ENCODE assay signal across 24 cellular contexts in genomic region chr1:198099755-198100154, GRCh38.
"Had no signal": no experiment of that assay in that cellular context is flagged by ENCODE, and none has a peak within 500 bp of the region (broad histone marks: within the 10 kb centered on the region; RNA-seq: fewer than 3 reads in every experiment).

No MANE protein-coding gene starts in this region.

- DNase-seq: hippocampal formation, hypothalamus, immature natural killer cell, islet precursor cell, kidney, kidney glomerular epithelial cell, left cardiac atrium, left colon, left lung, left ventricle myocardium inferior, left ventricle myocardium superior, lower lobe of right lung, mammary epithelial cell, mesenchymal stem cell, mesendoderm, midbrain, mucosa of descending colon, naive B cell had no signal

- H3K79me2 ChIP-seq: hepatocyte had no signal

- FAIRE-seq: islet of Langerhans, keratinocyte had no signal

- H3K36me3 Mint-ChIP-seq: mesothelial cell of epicardium, naive B cell had no signal

- H3K4me3 ChIP-seq: hepatocyte, left lung, left ventricle myocardium inferior, lower lobe of right lung, lung, mucosa of descending colon had no signal

- H2AFZ ChIP-seq: hepatocyte had no signal

- H3K4me1 ChIP-seq: left lung, left ventricle myocardium inferior, lower lobe of right lung had no signal

- ATAC-seq: left cardiac atrium, left colon, left lobe of liver, left lung, left ventricle myocardium superior, lower lobe of right lung, mucosa of descending colon had no signal

- H3K4me3 Mint-ChIP-seq: immature natural killer cell, mesothelial cell of epicardium, naive B cell had no signal

- H3K36me3 ChIP-seq: left lung, left ventricle myocardium inferior, lower lobe of right lung had no signal

- H3K4me2 ChIP-seq: hepatocyte had no signal

- H3K27ac ChIP-seq: hepatocyte, left lung, left ventricle myocardium inferior, lower lobe of right lung had no signal

- H3K9me3 Mint-ChIP-seq: immature natural killer cell, naive B cell had no signal

- H3K27ac Mint-ChIP-seq: immature natural killer cell, mesothelial cell of epicardium, naive B cell had no signal

- H3K27me3 ChIP-seq: hepatocyte, left lung had no signal

- H3K4me1 Mint-ChIP-seq: naive B cell had no signal

- H3K9me3 ChIP-seq: left lung, left ventricle myocardium inferior, lower lobe of right lung, mucosa of descending colon had no signal
